ENCODE assay signal across 8 cellular contexts in the genomic region with DNA sequence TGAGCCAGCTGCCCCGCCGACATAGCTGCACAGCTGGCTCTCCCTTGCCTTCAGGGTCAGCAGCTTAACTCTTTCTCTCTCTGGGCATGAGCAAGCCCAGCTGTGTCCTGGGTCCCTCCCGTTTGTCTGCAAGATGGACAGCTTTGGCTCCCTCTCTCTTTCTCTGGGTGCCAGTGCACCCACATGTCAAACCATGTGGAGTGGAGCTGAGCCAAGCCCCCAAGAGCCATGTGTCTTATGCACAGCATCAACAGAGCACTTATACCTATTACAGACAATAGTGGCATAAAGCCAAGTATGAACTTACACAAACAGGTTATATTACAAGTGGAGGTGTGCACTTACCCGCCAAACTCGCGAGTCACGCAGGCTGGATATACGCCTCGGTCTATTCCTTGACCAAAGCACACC. TPM values are rescaled to one million over a fixed set of nuclear protein-coding genes. Genes with fewer than 3 reads are reported as not detected.
DNase-seq lines count a peak whose midpoint lies in the region; ATAC-seq and TF ChIP-seq lines count a peak whose summit lies in the region.

No MANE protein-coding gene starts in this region.

- 65 to 66% methylated on average over 9 of the region's 9 CpGs for WGBS in tibial nerve, 2 donors

- DNase-seq in CD8-positive, alpha-beta T cell, result no peak
- DNase-seq in SK-N-DZ (ENCODE audit: low spot score) (peak; percentile 10), globus pallidus (ENCODE audit: low spot score) (peak; percentile 9), tibial nerve (ENCODE audit: low spot score in 2 of 2) (no peak), NCI-H187 (lab: John Stamatoyannopoulos, UW) (no peak)
- no peak for DNase-seq in effector CD4-positive, alpha-beta T cell
- no peak for DNase-seq in activated T-cell treated with anti-CD3 and anti-CD28 coated beads, Interleukin-2, amount 50 U/mL, for 24 hours

- no peaks in the 10 kb centered on the region for H3K36me3 ChIP-seq in CD8-positive, alpha-beta T cell (ENCODE audit: insufficient read depth, low read length)
- H3K36me3 ChIP-seq in tibial nerve, result no peaks in the 10 kb centered on the region

- TF ChIP-seq POLR2A in tibial nerve (IDR thresholded peaks at IDR 0.05), result no peak

- no peaks in the 10 kb centered on the region for H3K4me1 ChIP-seq in CD8-positive, alpha-beta T cell (ENCODE audit: insufficient read depth, low read length)
- no peaks in the 10 kb centered on the region for H3K4me1 ChIP-seq in tibial nerve

- no peak overlapping the region for H3K4me3 ChIP-seq in CD8-positive, alpha-beta T cell (ENCODE audit: low read depth, low read length)
- no peak overlapping the region for H3K4me3 ChIP-seq in tibial nerve

- no peaks in the 10 kb centered on the region for H3K36me3 Mint-ChIP-seq in CD8-positive, alpha-beta T cell
- H3K36me3 Mint-ChIP-seq in activated T-cell treated with anti-CD3 and anti-CD28 coated beads, Interleukin-2, amount 50 U/mL, for 24 hours (ENCODE audit: low read depth), result no peaks in the 10 kb centered on the region

- H3K27ac ChIP-seq in CD8-positive, alpha-beta T cell (ENCODE audit: low read depth, low read length), result no peak overlapping the region
- H3K27ac ChIP-seq in tibial nerve, result no peak overlapping the region

- H3K9me3 Mint-ChIP-seq in CD8-positive, alpha-beta T cell, result no peaks in the 10 kb centered on the region
- H3K9me3 Mint-ChIP-seq in activated T-cell treated with anti-CD3 and anti-CD28 coated beads, Interleukin-2, amount 50 U/mL, for 24 hours, result no peaks in the 10 kb centered on the region

- H3K4me1 Mint-ChIP-seq in CD8-positive, alpha-beta T cell (ENCODE audit: low read depth), result no peaks in the 10 kb centered on the region
- no peaks in the 10 kb centered on the region for H3K4me1 Mint-ChIP-seq in activated T-cell treated with anti-CD3 and anti-CD28 coated beads, Interleukin-2, amount 50 U/mL, for 24 hours (ENCODE audit: low read depth)

- H3K4me3 Mint-ChIP-seq in CD8-positive, alpha-beta T cell, result no peak overlapping the region
- no peak overlapping the region for H3K4me3 Mint-ChIP-seq in activated T-cell treated with anti-CD3 and anti-CD28 coated beads, Interleukin-2, amount 50 U/mL, for 24 hours

- POLR2A ChIA-PET in CD8-positive, alpha-beta T cell (lab: Charles Lee), result no interaction called here

- peak; percentile 21 for TF ChIP-seq CTCF in CD8-positive, alpha-beta T cell (IDR thresholded peaks at IDR 0.05)
- TF ChIP-seq CTCF in tibial nerve (IDR thresholded peaks at IDR 0.05), result peak in 3 of 5 experiments; percentile 13 to 28 (median 21)

- peaks cover 14% of the 10 kb centered on the region for H3K27me3 Mint-ChIP-seq in CD8-positive, alpha-beta T cell (ENCODE audit: low read depth)
- H3K27me3 Mint-ChIP-seq in activated T-cell treated with anti-CD3 and anti-CD28 coated beads, Interleukin-2, amount 50 U/mL, for 24 hours, result peaks cover 14% of the 10 kb centered on the region

- ATAC-seq in CD8-positive, alpha-beta T cell, result peak; percentile 56
- peak; percentile 53 for ATAC-seq in GM21529 (IDR thresholded peaks at IDR 0.05; ENCODE audit: unreplicated experiment)

- H3K27me3 ChIP-seq in CD8-positive, alpha-beta T cell (ENCODE audit: insufficient read depth, low read length), result no peaks in the 10 kb centered on the region
- no peaks in the 10 kb centered on the region for H3K27me3 ChIP-seq in tibial nerve

- no peak for TF ChIP-seq EP300 in tibial nerve (IDR thresholded peaks at IDR 0.05)

- H3K27ac Mint-ChIP-seq in CD8-positive, alpha-beta T cell, result no peak overlapping the region
- H3K27ac Mint-ChIP-seq in activated T-cell treated with anti-CD3 and anti-CD28 coated beads, Interleukin-2, amount 50 U/mL, for 24 hours, result no peak overlapping the region

- H3K9me3 ChIP-seq in CD8-positive, alpha-beta T cell (ENCODE audit: low read length), result no peaks in the 10 kb centered on the region
- H3K9me3 ChIP-seq in tibial nerve, result no peaks in the 10 kb centered on the region

- CTCF ChIA-PET in CD8-positive, alpha-beta T cell (lab: Charles Lee), result interaction anchor here (0.8 to 2.8 kb wide), 4 partner anchors 25 to 387 kb away, joined by 3 to 11 read pairs (median 4); no protein-coding TSS in a partner anchor

- intact Hi-C loops in CD8-positive, alpha-beta T cell (cut with DNase I, micrococcal nuclease), result loop anchor here in 1 of 2 experiments (2.0 kb wide), 1 partner anchor 386 kb away; no protein-coding TSS in a partner anchor

RNA-seq across cellular contexts. Expression of gene MTPAP, which starts 35.7 kb away (rescaled TPM):
- 10 to 100 TPM; 48.5 to 50.2 TPM for total RNA-seq in CD8-positive, alpha-beta T cell
- polyA plus RNA-seq in SK-N-DZ (2014; cell fraction: cytosol; rRNA removed), result 13.2 and 13.4 TPM in 2 replicates
- polyA plus RNA-seq in SK-N-DZ (2014; cell fraction: nucleus; rRNA removed), result 5.8 and 13.7 TPM in 2 replicates
- 10 to 100 TPM; 10.2 to 14.4 (median 11.7) TPM for total RNA-seq in tibial nerve

RNA-seq across cellular contexts. Expression of gene MAP3K8, which starts 49.2 kb away (rescaled TPM):
- 10 to 100 TPM; 42.4 to 48.6 TPM for total RNA-seq in CD8-positive, alpha-beta T cell
- 0.14 and 0.39 TPM in 2 replicates for polyA plus RNA-seq in SK-N-DZ (2014; cell fraction: cytosol; rRNA removed)
- 0.35 and 1.2 TPM in 2 replicates for polyA plus RNA-seq in SK-N-DZ (2014; cell fraction: nucleus; rRNA removed)
- total RNA-seq in tibial nerve, result 10 to 100 TPM; 44.7 to 74.1 (median 56.2) TPM

Comparison
In these comparisons a context has a peak if more than half of its experiments do, and no peak if none do; other contexts are left out.
1. DNase-seq: peak in SK-N-DZ (single experiment) and globus pallidus (single experiment); none in CD8-positive, alpha-beta T cell (0 of 7), tibial nerve (0 of 2), effector CD4-positive, alpha-beta T cell (single experiment), activated T-cell treated with anti-CD3 and anti-CD28 coated beads, Interleukin-2, amount 50 U/mL, for 24 hours (single experiment) and NCI-H187 (0 of 2).